ENCODE assay signal across 2 cellular contexts in the genomic region with DNA sequence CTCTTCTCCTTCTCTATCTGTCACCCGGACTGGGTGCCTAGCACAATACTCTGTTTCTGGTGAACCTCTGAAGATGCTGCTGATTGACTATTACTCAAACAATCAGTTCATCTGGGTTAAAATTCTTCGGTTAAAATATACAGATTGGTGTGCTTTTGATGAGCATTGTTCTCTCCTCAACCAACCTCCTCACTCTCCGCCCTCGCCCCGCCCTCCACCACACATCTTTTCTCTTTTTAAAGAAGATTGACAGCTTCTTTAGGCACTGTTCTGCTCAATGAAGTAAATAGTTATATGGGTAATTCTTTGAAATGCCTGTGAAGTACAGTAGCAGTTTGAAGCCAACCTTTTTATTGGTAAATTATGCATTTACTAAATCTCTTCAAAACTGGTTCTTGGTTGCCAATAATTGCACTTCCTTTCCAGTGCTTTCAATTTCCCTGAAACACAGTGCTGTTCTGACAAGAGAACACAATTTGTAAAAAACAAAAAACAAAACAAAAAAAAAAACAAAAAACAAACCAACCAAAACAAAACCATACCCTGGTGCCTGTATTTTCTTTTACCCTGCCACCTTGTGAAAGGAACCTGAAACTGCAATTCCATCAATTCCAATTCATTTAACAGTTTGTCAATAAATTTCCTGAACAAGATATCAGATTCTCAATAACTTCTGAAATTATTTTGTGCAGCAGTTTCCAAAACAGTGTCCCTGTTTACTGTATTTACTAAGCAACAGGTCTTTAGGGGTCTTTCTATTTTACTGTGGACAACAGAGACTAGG.
TF ChIP-seq lines count a peak whose summit lies in the region.

No MANE protein-coding gene starts in this region.

TF ChIP-seq in GM12878, 131 proteins besides CTCF, POLR2A, EP300 and RAD21 (continued from another document):
- TF ChIP-seq, protein P1, sequence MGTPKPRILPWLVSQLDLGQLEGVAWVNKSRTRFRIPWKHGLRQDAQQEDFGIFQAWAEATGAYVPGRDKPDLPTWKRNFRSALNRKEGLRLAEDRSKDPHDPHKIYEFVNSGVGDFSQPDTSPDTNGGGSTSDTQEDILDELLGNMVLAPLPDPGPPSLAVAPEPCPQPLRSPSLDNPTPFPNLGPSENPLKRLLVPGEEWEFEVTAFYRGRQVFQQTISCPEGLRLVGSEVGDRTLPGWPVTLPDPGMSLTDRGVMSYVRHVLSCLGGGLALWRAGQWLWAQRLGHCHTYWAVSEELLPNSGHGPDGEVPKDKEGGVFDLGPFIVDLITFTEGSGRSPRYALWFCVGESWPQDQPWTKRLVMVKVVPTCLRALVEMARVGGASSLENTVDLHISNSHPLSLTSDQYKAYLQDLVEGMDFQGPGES (IDR thresholded peaks at IDR 0.05), result no peak
- no peak for TF ChIP-seq TBL1XR1 (IDR thresholded peaks at IDR 0.05; ENCODE audit: low read depth, low read length)
- no peak for TF ChIP-seq STAT3 (IDR thresholded peaks at IDR 0.05; ENCODE audit: low read depth, low read length)
- TF ChIP-seq ASH2L (IDR thresholded peaks at IDR 0.05; ENCODE audit: borderline replicate concordance, low read depth), result no peak
- no peak for TF ChIP-seq CHD4 (IDR thresholded peaks at IDR 0.05)
- TF ChIP-seq WRNIP1 (IDR thresholded peaks at IDR 0.05; ENCODE audit: borderline replicate concordance, low read depth, low read length), result no peak
- no peak for TF ChIP-seq RBBP5 (conservative IDR thresholded peaks at IDR 0.05)
TF ChIP-seq in GM12878: peak in this region for 0.

TF ChIP-seq in HepG2, 621 proteins besides CTCF, POLR2A, EP300 and RAD21 (continued from another document):
- TF ChIP-seq TERF1 (CRISPR knock-in tag; IDR thresholded peaks at IDR 0.05), result no peak
- TF ChIP-seq ISL2 (CRISPR knock-in tag; IDR thresholded peaks at IDR 0.05), result no peak
